ENCODE assay signal across 18 cellular contexts in the genomic region with DNA sequence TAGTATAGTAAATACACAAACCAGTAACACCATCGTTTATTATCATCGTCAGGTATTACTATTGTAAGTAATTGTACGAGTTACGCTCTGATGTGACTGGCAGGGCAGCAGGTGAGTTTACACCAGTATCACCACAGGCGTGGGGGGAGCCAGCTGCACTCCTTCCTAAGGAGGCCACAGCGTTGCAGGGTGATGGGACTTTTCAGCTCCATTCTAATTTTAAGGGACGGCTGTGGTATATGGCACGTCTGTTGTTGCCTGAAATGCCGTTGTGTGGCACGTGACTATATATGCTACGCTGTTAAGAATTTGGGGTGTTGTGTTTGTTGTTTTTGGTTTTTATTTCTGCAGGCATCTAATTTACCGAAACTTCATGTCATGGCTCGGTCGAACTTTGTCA.
DNase-seq lines count a peak whose midpoint lies in the region; ATAC-seq and TF ChIP-seq lines count a peak whose summit lies in the region.
"Had no signal": no experiment of that assay in that cellular context is flagged by ENCODE, and none has a peak within 500 bp of the region (broad histone marks: within the 10 kb centered on the region; RNA-seq: fewer than 3 reads in every experiment).

No MANE protein-coding gene starts in this region.

- no peak overlapping the region for H3K4me3 Mint-ChIP-seq in activated T-cell treated with anti-CD3 and anti-CD28 coated beads, Interleukin-2, amount 50 U/mL, for 24 hours
- no peak overlapping the region for H3K4me3 Mint-ChIP-seq in stimulated activated naive CD8-positive, alpha-beta T cell treated with anti-CD3 and anti-CD28 coated beads, Interleukin-15, Interleukin-2, amounts not matched to agents 100 ng/mL and 50 ng/mL, for 24 hours
- peak overlapping the region; percentile 32 for H3K4me3 Mint-ChIP-seq in activated naive CD8-positive, alpha-beta T cell treated with anti-CD3 and anti-CD28 coated beads, Interleukin-2, amount 50 U/mL, for 24 hours

- no peak for ATAC-seq in stimulated activated naive CD8-positive, alpha-beta T cell treated with anti-CD3 and anti-CD28 coated beads, Interleukin-15, Interleukin-2, amounts not matched to agents 100 U/mL and 50 U/mL, for 24 hours
- ATAC-seq in activated naive CD8-positive, alpha-beta T cell treated with anti-CD3 and anti-CD28 coated beads, Interleukin-2, amount 50 U/mL, for 24 hours = no peak
- ATAC-seq in foreskin keratinocyte = no peak
- ATAC-seq: HepG2, Panc1 had no signal

- peaks cover 54% of the 10 kb centered on the region for H3K4me1 Mint-ChIP-seq in activated T-cell treated with anti-CD3 and anti-CD28 coated beads, Interleukin-2, amount 50 U/mL, for 24 hours (ENCODE audit: low read depth)
- peaks cover 40% of the 10 kb centered on the region for H3K4me1 Mint-ChIP-seq in stimulated activated naive CD8-positive, alpha-beta T cell treated with anti-CD3 and anti-CD28 coated beads, Interleukin-15, Interleukin-2, amounts not matched to agents 100 ng/mL and 50 ng/mL, for 24 hours (ENCODE audit: low read depth)
- H3K4me1 Mint-ChIP-seq in activated naive CD8-positive, alpha-beta T cell treated with anti-CD3 and anti-CD28 coated beads, Interleukin-2, amount 50 U/mL, for 24 hours = peaks cover 45% of the 10 kb centered on the region

- H3K9me3 Mint-ChIP-seq in activated T-cell treated with anti-CD3 and anti-CD28 coated beads, Interleukin-2, amount 50 U/mL, for 24 hours = peaks cover 2% of the 10 kb centered on the region
- peaks cover 4% of the 10 kb centered on the region for H3K9me3 Mint-ChIP-seq in stimulated activated naive CD8-positive, alpha-beta T cell treated with anti-CD3 and anti-CD28 coated beads, Interleukin-15, Interleukin-2, amounts not matched to agents 100 ng/mL and 50 ng/mL, for 24 hours
- peaks cover 16% of the 10 kb centered on the region for H3K9me3 Mint-ChIP-seq in activated naive CD8-positive, alpha-beta T cell treated with anti-CD3 and anti-CD28 coated beads, Interleukin-2, amount 50 U/mL, for 24 hours

- TF ChIP-seq CTCF in brain microvascular endothelial cell (IDR thresholded peaks at IDR 0.05; ENCODE audit: low read depth, low read length, missing control alignments) (no peak), foreskin keratinocyte (conservative IDR thresholded peaks at IDR 0.05) (no peak)

- H3K27ac ChIP-seq in brain microvascular endothelial cell = no peak overlapping the region
- H3K27ac ChIP-seq in foreskin keratinocyte = no peak overlapping the region

- peaks cover 5% of the 10 kb centered on the region for H3K27me3 Mint-ChIP-seq in activated T-cell treated with anti-CD3 and anti-CD28 coated beads, Interleukin-2, amount 50 U/mL, for 24 hours
- peaks cover 9% of the 10 kb centered on the region for H3K27me3 Mint-ChIP-seq in stimulated activated naive CD8-positive, alpha-beta T cell treated with anti-CD3 and anti-CD28 coated beads, Interleukin-15, Interleukin-2, amounts not matched to agents 100 ng/mL and 50 ng/mL, for 24 hours
- peaks cover 9% of the 10 kb centered on the region for H3K27me3 Mint-ChIP-seq in activated naive CD8-positive, alpha-beta T cell treated with anti-CD3 and anti-CD28 coated beads, Interleukin-2, amount 50 U/mL, for 24 hours

- no peak overlapping the region for H3K4me3 ChIP-seq in brain microvascular endothelial cell (ENCODE audit: low read depth, low read length)

- H3K36me3 Mint-ChIP-seq in activated T-cell treated with anti-CD3 and anti-CD28 coated beads, Interleukin-2, amount 50 U/mL, for 24 hours (ENCODE audit: low read depth) = peaks cover 16% of the 10 kb centered on the region
- H3K36me3 Mint-ChIP-seq in stimulated activated naive CD8-positive, alpha-beta T cell treated with anti-CD3 and anti-CD28 coated beads, Interleukin-15, Interleukin-2, amounts not matched to agents 100 ng/mL and 50 ng/mL, for 24 hours (ENCODE audit: low read depth) = peaks cover 7% of the 10 kb centered on the region
- peaks cover 14% of the 10 kb centered on the region for H3K36me3 Mint-ChIP-seq in activated naive CD8-positive, alpha-beta T cell treated with anti-CD3 and anti-CD28 coated beads, Interleukin-2, amount 50 U/mL, for 24 hours (ENCODE audit: low read depth)

- H3K27me3 ChIP-seq in brain microvascular endothelial cell (replicated peaks) (no peaks in the 10 kb centered on the region), foreskin keratinocyte (peaks cover 3% of the 10 kb centered on the region)

- H3K36me3 ChIP-seq in brain microvascular endothelial cell (replicated peaks) = no peaks in the 10 kb centered on the region

- H3K4me1 ChIP-seq in foreskin keratinocyte = peaks cover 4% of the 10 kb centered on the region

- in situ Hi-C loops in brain microvascular endothelial cell (cut with HindIII; ENCODE audit: low pct_ligation_motif_present, low sequenced_read_pairs) = no loop called here

- peak overlapping the region; percentile 96 for H3K27ac Mint-ChIP-seq in activated T-cell treated with anti-CD3 and anti-CD28 coated beads, Interleukin-2, amount 50 U/mL, for 24 hours
- peak overlapping the region; percentile 74 for H3K27ac Mint-ChIP-seq in stimulated activated naive CD8-positive, alpha-beta T cell treated with anti-CD3 and anti-CD28 coated beads, Interleukin-15, Interleukin-2, amounts not matched to agents 100 ng/mL and 50 ng/mL, for 24 hours
- peak overlapping the region; percentile 83 for H3K27ac Mint-ChIP-seq in activated naive CD8-positive, alpha-beta T cell treated with anti-CD3 and anti-CD28 coated beads, Interleukin-2, amount 50 U/mL, for 24 hours

- peak; percentile 12 for DNase-seq in activated T-cell treated with anti-CD3 and anti-CD28 coated beads, Interleukin-2, amount 50 U/mL, for 24 hours
- DNase-seq in activated T-cell treated with anti-CD3 and anti-CD28 coated beads, Interleukin-2, amount 50 U/mL, for 1 hour = no peak
- DNase-seq in stimulated activated naive CD8-positive, alpha-beta T cell treated with anti-CD3 and anti-CD28 coated beads, Interleukin-15, Interleukin-2, amounts not matched to agents 100 U/mL and 50 U/mL, for 24 hours = no peak
- DNase-seq in activated naive CD8-positive, alpha-beta T cell treated with anti-CD3 and anti-CD28 coated beads, Interleukin-2, amount 50 U/mL, for 24 hours = no peak
- DNase-seq in brain microvascular endothelial cell = no peak
- no peak for DNase-seq in foreskin keratinocyte
- DNase-seq: ACHN, COR-L47, GDM1, KG1, NCI-H1105 treated with DMSO at 0.1 percent for 48 hours, NCI-H1694, NCI-H2081 treated with DMSO at 0.1 percent for 48 hours, NCI-H446 treated with DMSO at 0.1 percent for 48 hours, NCI-H69 had no signal
